ENCODE assay signal across 8 cellular contexts in the genomic region with DNA sequence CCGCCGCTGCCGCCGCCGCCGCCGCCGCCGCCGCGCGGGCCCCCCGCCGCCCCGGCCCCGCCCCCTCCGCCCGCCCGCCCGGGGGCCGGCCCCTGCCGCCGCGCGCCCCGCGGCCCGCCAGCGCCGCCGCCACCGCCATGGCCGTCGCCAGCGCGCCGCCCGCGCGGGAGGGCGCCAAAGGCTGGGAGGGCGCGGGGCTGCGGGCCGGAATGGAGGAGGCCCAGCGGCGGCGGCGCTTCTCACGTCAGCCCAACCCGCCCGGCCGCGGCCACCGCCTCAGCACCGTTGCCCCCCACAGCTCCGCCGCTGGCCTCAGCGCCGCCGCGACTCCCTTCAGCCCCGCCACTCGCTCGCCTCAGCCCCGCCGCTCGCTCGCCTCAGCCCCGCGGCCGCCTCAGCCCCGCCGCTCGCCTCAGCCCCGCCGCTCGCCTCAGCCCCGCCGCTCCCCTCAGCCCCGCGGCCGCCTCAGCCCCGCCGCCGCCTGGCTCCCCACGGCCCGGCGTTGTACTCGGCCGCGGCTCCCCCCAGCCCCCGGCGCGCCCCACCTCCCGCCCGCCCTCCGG. TPM values are rescaled to one million over a fixed set of nuclear protein-coding genes. Genes with fewer than 3 reads are reported as not detected.
DNase-seq lines count a peak whose midpoint lies in the region; ATAC-seq lines count a peak whose summit lies in the region.

Gene PHF10, minus strand, starts transcription at position 510 of the 563 bp plus-strand sequence. CDS start 569 bp downstream, outside the sequence.

- CTCF ChIA-PET in activated CD4-positive, alpha-beta T cell treated with anti-CD3 and anti-CD28 coated beads, Interleukin-2, amount 10 ng/mL, durations not matched to agents 7 days and 5 days (lab: Charles Lee) = interaction anchor here (0.7 to 1.6 kb wide), 2 partner anchors 16 to 277 kb away, joined by 3 to 6 read pairs; no protein-coding TSS in a partner anchor

- peaks cover 4% of the 10 kb centered on the region for H3K27me3 Mint-ChIP-seq in activated CD4-positive, alpha-beta T cell treated with anti-CD3 and anti-CD28 coated beads, Interleukin-2, amount 10 ng/mL, durations not matched to agents 7 days and 5 days

- no peaks in the 10 kb centered on the region for H3K9me3 Mint-ChIP-seq in activated CD4-positive, alpha-beta T cell treated with anti-CD3 and anti-CD28 coated beads, Interleukin-2, amount 10 ng/mL, durations not matched to agents 7 days and 5 days

- H3K4me3 ChIP-seq in GM08714 (ENCODE audit: low read length) (peak within 1 kb of the TSS; percentile 71), Karpas-422 (ENCODE audit: low read length) (peak within 1 kb of the TSS; percentile 95), endocrine pancreas (ENCODE audit: control insufficient read depth, insufficient read depth, low read length) (peak within 1 kb of the TSS; percentile 81), mesodermal cell (ENCODE audit: extremely low read depth, insufficient read depth, low read length, poor library complexity, severe bottlenecking) (peak within 1 kb of the TSS; percentile 64)

- H3K27me3 ChIP-seq in Karpas-422 (ENCODE audit: low read length) (no peaks in the 10 kb centered on the region), endocrine pancreas (ENCODE audit: control insufficient read depth, insufficient read depth, low read length) (no peaks in the 10 kb centered on the region)

- H2AFZ ChIP-seq in Karpas-422 (ENCODE audit: low read length) = peak within 1 kb of the TSS; percentile 92

- WGBS in mesodermal cell (ENCODE audit: insufficient coverage in 2 of 2), 2 experiments = 0% methylated on average over 20 to 48 of the region's 98 CpGs

- peak within 1 kb of the TSS; percentile 75 for H3K9ac ChIP-seq in Karpas-422 (ENCODE audit: low read length)
- peak within 1 kb of the TSS; percentile 95 for H3K9ac ChIP-seq in endocrine pancreas (ENCODE audit: control insufficient read depth, insufficient read depth, low read length)

- peaks cover 41% of the 10 kb centered on the region for H3K4me1 Mint-ChIP-seq in activated CD4-positive, alpha-beta T cell treated with anti-CD3 and anti-CD28 coated beads, Interleukin-2, amount 10 ng/mL, durations not matched to agents 7 days and 5 days

- peaks cover 42% of the 10 kb centered on the region for H3K4me1 ChIP-seq in Karpas-422 (ENCODE audit: low read length)
- H3K4me1 ChIP-seq in endocrine pancreas (ENCODE audit: control insufficient read depth, insufficient read depth, low read length) = peaks cover 27% of the 10 kb centered on the region
- H3K4me1 ChIP-seq in mesodermal cell (ENCODE audit: control insufficient read depth, insufficient read depth, low read length, poor library complexity, severe bottlenecking) = peaks cover 8% of the 10 kb centered on the region

- POLR2A ChIA-PET in activated CD4-positive, alpha-beta T cell treated with anti-CD3 and anti-CD28 coated beads, Interleukin-2, amount 10 ng/mL, durations not matched to agents 7 days and 5 days (lab: Charles Lee) = no interaction called here

- H4K20me1 ChIP-seq in Karpas-422 (ENCODE audit: insufficient read depth, low read depth, low read length) = peaks cover 6% of the 10 kb centered on the region; the same call in 1 of the 2 replicates

- H3K36me3 ChIP-seq in Karpas-422 (ENCODE audit: insufficient read depth, low read length) = peaks cover 15% of the 10 kb centered on the region
- no peaks in the 10 kb centered on the region for H3K36me3 ChIP-seq in endocrine pancreas (ENCODE audit: control insufficient read depth, insufficient read depth, low read length)
- H3K36me3 ChIP-seq in mesodermal cell (ENCODE audit: control insufficient read depth, insufficient read depth, low read length) = peaks cover 6% of the 10 kb centered on the region

- H3K27ac ChIP-seq in Karpas-422 (ENCODE audit: low read length) = peak within 1 kb of the TSS; percentile 79
- peak within 1 kb of the TSS; percentile 98 for H3K27ac ChIP-seq in mesodermal cell (ENCODE audit: low read depth, low read length, severe bottlenecking)

- ATAC-seq in GM21737 (IDR thresholded peaks at IDR 0.05; ENCODE audit: unreplicated experiment) = peak; percentile 43

- DNase-seq in Karpas-422 (peak; percentile 66), NCI-H2081 (lab: John Stamatoyannopoulos, UW) (no peak)
- DNase-seq in activated CD4-positive, alpha-beta T cell treated with anti-CD3 and anti-CD28 coated beads, Interleukin-2, amount 10 ng/mL, durations not matched to agents 7 days and 5 days = peak; percentile 33
- peak in 4 of 6 experiments; percentile 25 to 69 (median 48) for DNase-seq in stimulated activated naive CD4-positive, alpha-beta T cell (lab: John Stamatoyannopoulos, UW)

- H3K79me2 ChIP-seq in Karpas-422 (ENCODE audit: low read length) = peaks cover 43% of the 10 kb centered on the region

- peak within 1 kb of the TSS; percentile 95 for H3K27ac Mint-ChIP-seq in activated CD4-positive, alpha-beta T cell treated with anti-CD3 and anti-CD28 coated beads, Interleukin-2, amount 10 ng/mL, durations not matched to agents 7 days and 5 days

- H3K4me2 ChIP-seq in Karpas-422 (ENCODE audit: low read depth, low read length, poor library complexity, severe bottlenecking) = peak within 1 kb of the TSS; percentile 86

- peaks cover 5% of the 10 kb centered on the region for H3K36me3 Mint-ChIP-seq in activated CD4-positive, alpha-beta T cell treated with anti-CD3 and anti-CD28 coated beads, Interleukin-2, amount 10 ng/mL, durations not matched to agents 7 days and 5 days (ENCODE audit: low read depth)

- H3K9me2 ChIP-seq in Karpas-422 (replicated peaks; ENCODE audit: insufficient read depth, low read length) = no peaks in the 10 kb centered on the region

- H3K9me3 ChIP-seq in Karpas-422 (ENCODE audit: low read length) = no peaks in the 10 kb centered on the region
- H3K9me3 ChIP-seq in endocrine pancreas (ENCODE audit: control insufficient read depth, low read length) = no peaks in the 10 kb centered on the region
- no peaks in the 10 kb centered on the region for H3K9me3 ChIP-seq in mesodermal cell (ENCODE audit: control insufficient read depth, low read length)

- H3K4me3 Mint-ChIP-seq in activated CD4-positive, alpha-beta T cell treated with anti-CD3 and anti-CD28 coated beads, Interleukin-2, amount 10 ng/mL, durations not matched to agents 7 days and 5 days = peak within 1 kb of the TSS; percentile 83

RNA-seq across cellular contexts. Expression of gene PHF10, which starts in this region (rescaled TPM):
- total RNA-seq in Karpas-422 (2014; rRNA removed; shearing (Covaris generic); ENCODE audit: low replicate concordance) = 37.9 and 53.2 TPM in 2 replicates
- 10 to 100 TPM; 57.4 to 59.7 TPM for total RNA-seq in activated CD4-positive, alpha-beta T cell treated with anti-CD3 and anti-CD28 coated beads, Interleukin-2, amount 10 ng/mL, durations not matched to agents 7 days and 5 days
- 38.7 TPM for polyA plus RNA-seq in mesodermal cell (2013, experiment 1 of 2)
- 43.8 TPM for polyA plus RNA-seq in mesodermal cell (2013, experiment 2 of 2)

Comparison
In these comparisons a context has a peak if more than half of its experiments do, and no peak if none do; other contexts are left out.
1. DNase-seq: peak in Karpas-422 (single experiment), activated CD4-positive, alpha-beta T cell treated with anti-CD3 and anti-CD28 coated beads, Interleukin-2, amount 10 ng/mL, durations not matched to agents 7 days and 5 days (single experiment) and stimulated activated naive CD4-positive, alpha-beta T cell (4 of 6); none in NCI-H2081 (0 of 2).
2. Peak in every context shown above with its lines, with median percentiles within 50 percentile points of each other: H3K4me3 ChIP-seq.